Comparison of ENCODE assay signal across 19 cellular contexts in genomic region chr6:38499697-38500096, GRCh38.
"Had no signal": no experiment of that assay in that cellular context is flagged by ENCODE, and none has a peak within 500 bp of the region (broad histone marks: within the 10 kb centered on the region; RNA-seq: fewer than 3 reads in every experiment).

No MANE protein-coding gene starts in this region.

- H3K9ac ChIP-seq: neural progenitor cell had no signal

- H3K27me3 ChIP-seq: esophagus muscularis mucosa, neural progenitor cell, ovary, stomach had no signal

- H2AFZ ChIP-seq: neural progenitor cell had no signal

- H3K27me3 Mint-ChIP-seq: natural killer cell treated with Interleukin-12 subunit alpha and Interleukin-12 subunit beta and Interleukin-15 and Interleukin-18, amount 100 ng/mL, for 72 hours; progenitor cell of endocrine pancreas had no signal

- FAIRE-seq: endometrium, keratinocyte, small intestine had no signal

- H3K27ac Mint-ChIP-seq: natural killer cell treated with Interleukin-12 subunit alpha and Interleukin-12 subunit beta and Interleukin-15 and Interleukin-18, amount 100 ng/mL, for 72 hours; neural progenitor cell; progenitor cell of endocrine pancreas had no signal

- H3K36me3 Mint-ChIP-seq: immature natural killer cell; natural killer cell treated with Interleukin-12 subunit alpha and Interleukin-12 subunit beta and Interleukin-15 and Interleukin-18, amount 100 ng/mL, for 72 hours; neural progenitor cell had no signal

- H3K9me3 Mint-ChIP-seq: immature natural killer cell; natural killer cell treated with Interleukin-12 subunit alpha and Interleukin-12 subunit beta and Interleukin-15 and Interleukin-18, amount 100 ng/mL, for 72 hours; neural progenitor cell had no signal

- H3K9me3 ChIP-seq: esophagus muscularis mucosa, left ventricle myocardium inferior, ovary, stomach had no signal

- H3K36me3 ChIP-seq: esophagus muscularis mucosa, left ventricle myocardium inferior, neural progenitor cell, ovary, stomach had no signal

- DNase-seq: effector memory CD4-positive, alpha-beta T cell; immature natural killer cell; left ventricle myocardium inferior; mesenchymal stem cell; ovary; right cardiac atrium; small intestine; stimulated activated CD4-positive, alpha-beta T cell treated with anti-CD3 and anti-CD28 coated beads, Interleukin-12 subunit alpha, Interleukin-12 subunit beta, amount 100 ng/mL, for 4 hours; stimulated activated naive CD4-positive, alpha-beta T cell; stomach; trophoblast cell had no signal

- ATAC-seq: natural killer cell treated with Interleukin-12 subunit alpha and Interleukin-12 subunit beta and Interleukin-15 and Interleukin-18, amount 100 ng/mL, for 72 hours; right cardiac atrium had no signal

- H3K4me3 Mint-ChIP-seq: immature natural killer cell; natural killer cell treated with Interleukin-12 subunit alpha and Interleukin-12 subunit beta and Interleukin-15 and Interleukin-18, amount 100 ng/mL, for 72 hours; neural progenitor cell had no signal

- H3K4me1 ChIP-seq: left ventricle myocardium inferior, stomach had no signal

- H3K4me3 ChIP-seq: esophagus muscularis mucosa, left ventricle myocardium inferior, lung, neural progenitor cell, ovary, stomach had no signal

- H3K4me2 ChIP-seq: neural progenitor cell had no signal

- H3K27ac ChIP-seq: epithelial cell of prostate, esophagus muscularis mucosa, left ventricle myocardium inferior, neural progenitor cell, ovary, stomach had no signal
